8 cellular contexts compared by ENCODE assay signal in genomic region chr12:65123435-65124063, GRCh38. TPM values are rescaled to one million over a fixed set of nuclear protein-coding genes. Genes with fewer than 3 reads are reported as not detected.
DNase-seq lines count a peak whose midpoint lies in the region; ATAC-seq and TF ChIP-seq lines count a peak whose summit lies in the region.

No MANE protein-coding gene starts in this region.

- peaks cover 0 to 9% (median 3%) of the 10 kb centered on the region in 4 donors for H3K4me1 ChIP-seq in liver (ENCODE audit: control insufficient read depth in 4 of 4, insufficient read depth in 4 of 4, low read length in 3 of 4)

- H3K9ac ChIP-seq in liver (ENCODE audit: low read depth in 1 of 2, low read length in 2 of 2): no peak overlapping the region

- WGBS in liver: 11% methylated on average over 8 of the region's 8 CpGs

- no peaks in the 10 kb centered on the region for H3K36me3 ChIP-seq in liver (ENCODE audit: control insufficient read depth in 4 of 4, insufficient read depth in 3 of 4, low read depth in 1 of 4, low read length in 3 of 4)

- H3K4me3 ChIP-seq in liver (ENCODE audit: low read depth in 1 of 3, low read length in 3 of 3): no peak overlapping the region

- DNase-seq in AG08396 (ENCODE audit: low spot score) (peak; percentile 22), NCI-H2171 treated with DMSO at 0.1 percent for 48 hours (lab: John Stamatoyannopoulos, UW) (peak; percentile 55), amniotic stem cell (lab: John Stamatoyannopoulos, UW) (peak; percentile 4)
- no peak for DNase-seq in activated CD8-positive, alpha-beta memory T cell treated with anti-CD3 and anti-CD28 coated beads for 24 hours
- no peak for DNase-seq in effector CD8-positive, alpha-beta T cell (lab: John Stamatoyannopoulos, UW)

- TF ChIP-seq RAD21 in liver (IDR thresholded peaks at IDR 0.05): peak; percentile 75 to 77

- H3K27me3 ChIP-seq in liver (ENCODE audit: control insufficient read depth in 4 of 4, insufficient read depth in 4 of 4, low read length in 3 of 4): peaks cover 0 to 29% (median 3%) of the 10 kb centered on the region in 4 donors

- H3K9me3 ChIP-seq in liver (ENCODE audit: control insufficient read depth in 4 of 4, low read length in 3 of 4): no peaks in the 10 kb centered on the region

- no peak for ATAC-seq in HG03432 (IDR thresholded peaks at IDR 0.05; ENCODE audit: unreplicated experiment)

- TF ChIP-seq CTCF in GM12872 (IDR thresholded peaks at IDR 0.05; ENCODE audit: insufficient read depth, low read depth, low read length): peak; percentile 49
- peak; percentile 42 for TF ChIP-seq CTCF in liver (IDR thresholded peaks at IDR 0.05; ENCODE audit: low read depth, low read length, missing input control)

- no peak overlapping the region for H3K27ac ChIP-seq in liver (ENCODE audit: low read depth in 1 of 2, low read length in 2 of 2)

TF ChIP-seq in liver, 16 proteins besides CTCF, POLR2A, EP300 and RAD21:
- no peak for TF ChIP-seq NR2F2 (IDR thresholded peaks at IDR 0.05)

RNA-seq across cellular contexts. Expression of gene WIF1, which starts 2.4 kb away (rescaled TPM):
- total RNA-seq in liver: not detected
- polyA plus RNA-seq in liver: not detected

RNA-seq across cellular contexts. Expression of gene LEMD3, which starts 45.8 kb away (rescaled TPM):
- total RNA-seq in liver: 10 to 100 TPM; 18.2 to 19.5 TPM
- polyA plus RNA-seq in liver: 1 to 10 TPM; 3.5 to 4.4 TPM

Comparison
In these comparisons a context has a peak if more than half of its experiments do, and no peak if none do; other contexts are left out.
1. DNase-seq: peak in AG08396 (single experiment), NCI-H2171 treated with DMSO at 0.1 percent for 48 hours (single experiment) and amniotic stem cell (single experiment); none in activated CD8-positive, alpha-beta memory T cell treated with anti-CD3 and anti-CD28 coated beads for 24 hours (single experiment) and effector CD8-positive, alpha-beta T cell (single experiment).